Comparison of ENCODE assay signal across 12 cellular contexts in the genomic region with DNA sequence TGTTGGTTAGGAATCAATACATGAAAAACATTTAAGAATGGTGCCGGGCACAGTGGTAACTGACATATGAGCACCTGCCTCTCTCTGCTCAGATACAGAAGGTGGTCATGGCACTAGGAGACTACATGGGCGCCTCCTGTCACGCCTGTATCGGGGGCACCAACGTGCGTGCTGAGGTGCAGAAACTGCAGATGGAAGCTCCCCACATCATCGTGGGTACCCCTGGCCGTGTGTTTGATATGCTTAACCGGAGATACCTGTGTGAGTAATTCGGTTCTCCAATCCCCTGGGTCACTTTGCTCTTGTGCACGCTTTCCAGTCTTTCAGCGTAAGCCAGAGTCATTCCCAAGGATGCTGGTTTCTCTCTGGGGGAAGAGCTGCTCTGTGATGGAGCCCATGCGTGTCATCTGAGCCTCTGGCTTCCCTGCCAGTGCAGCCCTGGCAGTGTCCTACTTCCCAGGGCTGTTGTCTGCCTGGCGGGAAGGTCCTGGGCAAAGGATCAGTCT. TPM values are rescaled to one million over a fixed set of nuclear protein-coding genes. Genes with fewer than 3 reads are reported as not detected.
DNase-seq lines count a peak whose midpoint lies in the region; ATAC-seq and TF ChIP-seq lines count a peak whose summit lies in the region.
"Had no signal": no experiment of that assay in that cellular context is flagged by ENCODE, and none has a peak within 500 bp of the region (broad histone marks: within the 10 kb centered on the region; RNA-seq: fewer than 3 reads in every experiment).

No MANE protein-coding gene starts in this region.

- peak overlapping the region; percentile 35 for H3K4me3 Mint-ChIP-seq in activated naive CD4-positive, alpha-beta T cell treated with anti-CD3 and anti-CD28 coated beads for 36 hours
- H3K4me3 Mint-ChIP-seq in T-helper 17 cell: peak overlapping the region; percentile 53
- H3K4me3 Mint-ChIP-seq in stimulated activated naive CD8-positive, alpha-beta T cell treated with anti-CD3 and anti-CD28 coated beads, Interleukin-15, amount 100 ng/mL, for 72 hours: peak overlapping the region; percentile 23 to 48

- H3K27me3 Mint-ChIP-seq in activated naive CD4-positive, alpha-beta T cell treated with anti-CD3 and anti-CD28 coated beads for 36 hours (ENCODE audit: low read depth): no peaks in the 10 kb centered on the region
- H3K27me3 Mint-ChIP-seq in T-helper 17 cell: no peaks in the 10 kb centered on the region
- H3K27me3 Mint-ChIP-seq in stimulated activated naive CD8-positive, alpha-beta T cell treated with anti-CD3 and anti-CD28 coated beads, Interleukin-15, amount 100 ng/mL, for 72 hours: no peaks in the 10 kb centered on the region
- H3K27me3 Mint-ChIP-seq: T-cell had no signal

- no peak for TF ChIP-seq CTCF in fibroblast of lung (conservative IDR thresholded peaks at IDR 0.05 in 1 of 2, IDR thresholded peaks at IDR 0.05 in 1 of 2; ENCODE audit: low read depth in 1 of 2, low read length in 2 of 2)

- H3K9ac ChIP-seq in fibroblast of lung (ENCODE audit: insufficient read depth, low read length): no peak overlapping the region

- no peak overlapping the region for H2AFZ ChIP-seq in fibroblast of lung (ENCODE audit: low read length)

- no peak for DNase-seq in activated naive CD4-positive, alpha-beta T cell treated with anti-CD3 and anti-CD28 coated beads for 36 hours
- DNase-seq in activated naive CD4-positive, alpha-beta T cell treated with anti-CD3 and anti-CD28 coated beads, Interleukin-2, amount 50 U/mL, for 16 hours: no peak
- no peak for DNase-seq in T-helper 17 cell
- DNase-seq in fibroblast of lung (ENCODE audit: low read depth in 2 of 2): no peak
- DNase-seq in stimulated activated naive CD8-positive, alpha-beta T cell treated with anti-CD3 and anti-CD28 coated beads, Interleukin-15, amount 100 ng/mL, for 72 hours: no peak
- DNase-seq in NCI-H748 (lab: John Stamatoyannopoulos, UW; ENCODE audit: unreplicated experiment): no peak
- no peak for DNase-seq in NCI-H2196 (lab: John Stamatoyannopoulos, UW; ENCODE audit: unreplicated experiment)
- DNase-seq: Karpas-422; NCI-H526 treated with DMSO at 0.1 percent for 48 hours; stimulated activated CD4-positive, alpha-beta T cell treated with anti-CD3 and anti-CD28 coated beads, Interleukin-15, amount 100 ng/mL, for 24 hours; T-cell had no signal

- peaks cover 47% of the 10 kb centered on the region for H3K36me3 ChIP-seq in fibroblast of lung (ENCODE audit: control insufficient read depth, insufficient read depth, low read length)

- ATAC-seq in T-helper 17 cell: no peak
- no peak for ATAC-seq in stimulated activated naive CD8-positive, alpha-beta T cell treated with anti-CD3 and anti-CD28 coated beads, Interleukin-15, amount 100 ng/mL, for 72 hours
- ATAC-seq in HG03135 (IDR thresholded peaks at IDR 0.05; ENCODE audit: unreplicated experiment): no peak
- ATAC-seq: T-cell had no signal

- H3K4me1 ChIP-seq in fibroblast of lung (ENCODE audit: control insufficient read depth, extremely low read depth, insufficient read depth, low read length): peaks cover 42% of the 10 kb centered on the region

- CTCF ChIA-PET in activated naive CD4-positive, alpha-beta T cell treated with anti-CD3 and anti-CD28 coated beads for 36 hours (lab: Charles Lee): interaction anchor here (1.0 to 2.3 kb wide), 3 partner anchors 10 to 139 kb away, joined by 3 to 8 read pairs (median 3); partner anchors contain the start of gene SOX15

- H3K4me1 Mint-ChIP-seq in activated naive CD4-positive, alpha-beta T cell treated with anti-CD3 and anti-CD28 coated beads for 36 hours (ENCODE audit: low read depth): peaks cover 73% of the 10 kb centered on the region
- H3K4me1 Mint-ChIP-seq in T-helper 17 cell: peaks cover 56% of the 10 kb centered on the region
- peaks cover 97% of the 10 kb centered on the region for H3K4me1 Mint-ChIP-seq in stimulated activated naive CD8-positive, alpha-beta T cell treated with anti-CD3 and anti-CD28 coated beads, Interleukin-15, amount 100 ng/mL, for 72 hours

- peaks cover 14% of the 10 kb centered on the region for H4K20me1 ChIP-seq in fibroblast of lung (ENCODE audit: control insufficient read depth, extremely low read depth, insufficient read depth, low read length)

- no peaks in the 10 kb centered on the region for H3K9me3 Mint-ChIP-seq in activated naive CD4-positive, alpha-beta T cell treated with anti-CD3 and anti-CD28 coated beads for 36 hours
- H3K9me3 Mint-ChIP-seq in stimulated activated naive CD8-positive, alpha-beta T cell treated with anti-CD3 and anti-CD28 coated beads, Interleukin-15, amount 100 ng/mL, for 72 hours: no peaks in the 10 kb centered on the region
- H3K9me3 Mint-ChIP-seq: T-cell had no signal

- H3K4me2 ChIP-seq in fibroblast of lung (ENCODE audit: extremely low read depth, insufficient read depth, low read length): peak overlapping the region; percentile 4

- intact Hi-C loops in activated naive CD4-positive, alpha-beta T cell treated with anti-CD3 and anti-CD28 coated beads for 36 hours (cut with micrococcal nuclease): loop anchor here (10.0 kb wide), 1 partner anchor 532 kb away; the partner anchor contains the start of gene SLC16A11

- peak overlapping the region; percentile 63 for H3K27ac Mint-ChIP-seq in activated naive CD4-positive, alpha-beta T cell treated with anti-CD3 and anti-CD28 coated beads for 36 hours
- peak overlapping the region; percentile 98 for H3K27ac Mint-ChIP-seq in T-helper 17 cell
- peak overlapping the region in 1 of 2 donors; percentile 89 for H3K27ac Mint-ChIP-seq in stimulated activated naive CD8-positive, alpha-beta T cell treated with anti-CD3 and anti-CD28 coated beads, Interleukin-15, amount 100 ng/mL, for 72 hours

- peaks cover 74% of the 10 kb centered on the region for H3K79me2 ChIP-seq in fibroblast of lung (ENCODE audit: control insufficient read depth, insufficient read depth, low read length)

- peaks cover 63% of the 10 kb centered on the region for H3K36me3 Mint-ChIP-seq in activated naive CD4-positive, alpha-beta T cell treated with anti-CD3 and anti-CD28 coated beads for 36 hours (ENCODE audit: low read depth)
- H3K36me3 Mint-ChIP-seq in T-helper 17 cell (ENCODE audit: low read depth): peaks cover 7% of the 10 kb centered on the region

- no peak overlapping the region for H3K4me3 ChIP-seq in fibroblast of lung (replicated peaks in 1 of 4; ENCODE audit: control extremely low read depth in 1 of 4, insufficient read depth in 1 of 4, low read depth in 3 of 4, low read length in 4 of 4)

- H3K27ac ChIP-seq in fibroblast of lung (ENCODE audit: insufficient read depth, low read length): no peak overlapping the region

- H3K27me3 ChIP-seq in fibroblast of lung (ENCODE audit: control insufficient read depth, insufficient read depth, low read length): no peaks in the 10 kb centered on the region

- no peaks in the 10 kb centered on the region for H3K9me3 ChIP-seq in T-helper 17 cell (ENCODE audit: control insufficient read depth, low read length, poor library complexity, severe bottlenecking)
- no peaks in the 10 kb centered on the region for H3K9me3 ChIP-seq in fibroblast of lung (ENCODE audit: control insufficient read depth, insufficient read depth, low read depth, low read length)

RNA-seq across cellular contexts. Expression of gene CD68, which starts 3.0 kb away (rescaled TPM):
- 10 to 100 TPM; 11.6 to 12.6 TPM for total RNA-seq in activated naive CD4-positive, alpha-beta T cell treated with anti-CD3 and anti-CD28 coated beads for 36 hours
- total RNA-seq in T-helper 17 cell: 1 to 10 TPM; 3.9 to 8.1 TPM
- 16.2 and 29.4 TPM in 2 replicates for total RNA-seq in fibroblast of lung
- polyA plus RNA-seq in fibroblast of lung: 90.4 and 250 TPM in 2 replicates
- polyA plus RNA-seq in fibroblast of lung (2012): 82.0 and 162 TPM in 2 replicates
- polyA minus RNA-seq in fibroblast of lung (ENCODE audit: low replicate concordance): 178 and 296 TPM in 2 replicates

RNA-seq across cellular contexts. Expression of gene MPDU1, which starts 7.2 kb away (rescaled TPM):
- 10 to 100 TPM; 48.8 to 53.5 TPM for total RNA-seq in activated naive CD4-positive, alpha-beta T cell treated with anti-CD3 and anti-CD28 coated beads for 36 hours
- total RNA-seq in T-helper 17 cell (10 to 100 TPM; 28.9 to 32.7 TPM), fibroblast of lung (29.5 and 51.9 TPM in 2 replicates)
- polyA plus RNA-seq in fibroblast of lung: 107 and 172 TPM in 2 replicates
- polyA plus RNA-seq in fibroblast of lung (2012): 69.8 and 100 TPM in 2 replicates
- 214 and 261 TPM in 2 replicates for polyA minus RNA-seq in fibroblast of lung (ENCODE audit: low replicate concordance)

RNA-seq across cellular contexts. Expression of gene SOX15, which starts 13.4 kb away (rescaled TPM):
- total RNA-seq in activated naive CD4-positive, alpha-beta T cell treated with anti-CD3 and anti-CD28 coated beads for 36 hours: under 1 TPM in 1 of 2 experiments, not detected in 1; 0.20 TPM
- total RNA-seq in T-helper 17 cell: not detected
- total RNA-seq in fibroblast of lung: under 0.01 and 0.50 TPM in 2 replicates
- polyA plus RNA-seq in fibroblast of lung: 0.36 and 0.78 TPM in 2 replicates
- polyA plus RNA-seq in fibroblast of lung (2012): 0.64 and 3.4 TPM in 2 replicates
- 2.5 TPM in 1 of 2 replicates, not detected in the other for polyA minus RNA-seq in fibroblast of lung (ENCODE audit: low replicate concordance)

RNA-seq across cellular contexts. Expression of gene SENP3, which starts 14.8 kb away (rescaled TPM):
- 10 to 100 TPM; 43.2 to 46.9 TPM for total RNA-seq in activated naive CD4-positive, alpha-beta T cell treated with anti-CD3 and anti-CD28 coated beads for 36 hours
- total RNA-seq in T-helper 17 cell: 10 to 100 TPM; 33.4 to 37.0 TPM
- 65.5 and 66.2 TPM in 2 replicates for total RNA-seq in fibroblast of lung
- polyA plus RNA-seq in fibroblast of lung: 67.6 and 118 TPM in 2 replicates
- 35.6 and 48.8 TPM in 2 replicates for polyA plus RNA-seq in fibroblast of lung (2012)
- polyA minus RNA-seq in fibroblast of lung (ENCODE audit: low replicate concordance): 76.0 and 122 TPM in 2 replicates

RNA-seq across cellular contexts. Expression of gene TNFSF13, which starts 17.9 kb away (rescaled TPM):
- total RNA-seq in activated naive CD4-positive, alpha-beta T cell treated with anti-CD3 and anti-CD28 coated beads for 36 hours: 1 to 10 TPM; 2.1 to 2.6 TPM
- total RNA-seq in T-helper 17 cell (1 to 10 TPM; 2.9 to 3.1 TPM), fibroblast of lung (1.5 and 2.0 TPM in 2 replicates)
- polyA plus RNA-seq in fibroblast of lung: 2.5 and 2.8 TPM in 2 replicates
- polyA plus RNA-seq in fibroblast of lung (2012): 2.7 and 3.6 TPM in 2 replicates
- 1.3 and 7.3 TPM in 2 replicates for polyA minus RNA-seq in fibroblast of lung (ENCODE audit: low replicate concordance)
